1 cellular context compared by ENCODE assay signal in the genomic region with DNA sequence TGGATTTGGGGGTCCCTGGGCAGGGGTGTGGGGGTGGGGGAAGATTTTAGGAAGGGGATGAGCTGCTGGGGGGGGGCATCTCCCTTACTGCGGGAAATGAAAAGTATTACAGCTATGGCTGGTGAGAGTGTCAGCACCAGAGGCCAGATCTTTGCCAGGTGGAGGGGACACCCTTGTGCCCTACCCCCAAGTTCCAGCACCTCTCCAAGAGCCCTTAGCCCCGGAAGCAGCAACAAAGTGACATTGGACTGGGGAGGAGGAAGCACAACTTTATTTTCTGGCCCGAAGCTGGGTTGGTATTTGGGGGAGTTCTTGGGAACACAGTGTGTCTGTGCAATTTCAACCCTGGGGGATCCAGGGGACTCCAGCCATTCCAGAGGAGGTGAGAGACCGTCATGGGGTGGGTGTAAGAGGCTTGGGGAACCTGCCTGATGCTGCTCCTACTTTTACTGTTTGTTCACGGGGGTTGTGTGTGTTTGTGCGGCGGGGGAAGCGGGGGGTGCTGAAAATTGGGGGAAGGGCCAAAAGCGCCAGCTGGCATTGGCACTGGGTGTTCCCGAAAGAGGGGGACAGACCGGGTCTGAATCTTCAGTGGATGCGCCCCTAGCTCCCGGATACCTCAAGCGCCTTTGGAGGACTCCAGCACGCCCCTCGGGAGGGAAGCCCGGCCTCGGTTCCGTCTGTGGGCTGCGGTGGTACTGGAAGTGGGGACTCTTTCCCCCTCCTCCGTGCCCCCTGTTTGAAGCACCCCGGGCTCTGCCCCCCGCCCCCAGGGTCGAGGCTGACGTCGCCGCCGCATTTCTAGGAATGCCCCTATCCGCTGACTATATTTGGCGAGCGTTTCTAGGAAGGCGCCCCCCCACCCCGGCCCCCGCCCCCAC.
A peak's percentile ranks its signal among the peaks of the same experiment; 100 is the strongest.
TF ChIP-seq lines count a peak whose summit lies in the region.

No MANE protein-coding gene starts in this region.

TF ChIP-seq in HepG2, 621 proteins besides CTCF, POLR2A, EP300 and RAD21 (continued from another document):
- TF ChIP-seq PCBP1 (IDR thresholded peaks at IDR 0.05; ENCODE audit: borderline replicate concordance, low read depth, low read length) = peak; percentile 88; the same call in 1 of the 2 replicates
- TF ChIP-seq HNRNPLL (IDR thresholded peaks at IDR 0.05; ENCODE audit: low read depth, low read length, poor library complexity, severe bottlenecking) = no peak
- TF ChIP-seq ERF (CRISPR knock-in tag; IDR thresholded peaks at IDR 0.05) = peak; percentile 33
- TF ChIP-seq ZNF124 (CRISPR knock-in tag; IDR thresholded peaks at IDR 0.05) = no peak
- TF ChIP-seq, protein P1, sequence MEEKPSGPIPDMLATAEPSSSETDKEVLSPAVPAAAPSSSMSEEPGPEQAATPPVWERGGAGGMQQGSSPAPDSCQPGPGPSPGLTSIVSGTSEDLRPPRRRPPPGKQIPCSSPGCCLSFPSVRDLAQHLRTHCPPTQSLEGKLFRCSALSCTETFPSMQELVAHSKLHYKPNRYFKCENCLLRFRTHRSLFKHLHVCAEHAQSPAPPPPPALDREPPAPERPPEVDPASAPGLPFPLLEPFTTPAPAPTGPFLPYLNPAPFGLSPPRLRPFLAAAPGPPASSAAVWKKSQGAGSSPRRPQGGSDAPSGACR (CRISPR knock-in tag; IDR thresholded peaks at IDR 0.05) = no peak
- TF ChIP-seq POLR2G (IDR thresholded peaks at IDR 0.05; ENCODE audit: low read depth, low read length) = 0 out of 2 replicates have a peak, but pooled peaks have one; percentile 33
- TF ChIP-seq, protein P2, sequence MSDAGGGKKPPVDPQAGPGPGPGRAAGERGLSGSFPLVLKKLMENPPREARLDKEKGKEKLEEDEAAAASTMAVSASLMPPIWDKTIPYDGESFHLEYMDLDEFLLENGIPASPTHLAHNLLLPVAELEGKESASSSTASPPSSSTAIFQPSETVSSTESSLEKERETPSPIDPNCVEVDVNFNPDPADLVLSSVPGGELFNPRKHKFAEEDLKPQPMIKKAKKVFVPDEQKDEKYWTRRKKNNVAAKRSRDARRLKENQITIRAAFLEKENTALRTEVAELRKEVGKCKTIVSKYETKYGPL (CRISPR knock-in tag; IDR thresholded peaks at IDR 0.05) = no peak
- TF ChIP-seq ZNF563 (CRISPR knock-in tag; IDR thresholded peaks at IDR 0.05) = peak; percentile 75; the same call in 1 of the 2 replicates
- TF ChIP-seq LCORL (IDR thresholded peaks at IDR 0.05) = no peak
- TF ChIP-seq LCORL (CRISPR knock-in tag; IDR thresholded peaks at IDR 0.05) = 0 out of 2 replicates have a peak, but pooled peaks have one; percentile 10
- no peak for TF ChIP-seq ARHGAP35 (CRISPR knock-in tag; IDR thresholded peaks at IDR 0.05; ENCODE audit: borderline replicate concordance)
- TF ChIP-seq, protein P3, sequence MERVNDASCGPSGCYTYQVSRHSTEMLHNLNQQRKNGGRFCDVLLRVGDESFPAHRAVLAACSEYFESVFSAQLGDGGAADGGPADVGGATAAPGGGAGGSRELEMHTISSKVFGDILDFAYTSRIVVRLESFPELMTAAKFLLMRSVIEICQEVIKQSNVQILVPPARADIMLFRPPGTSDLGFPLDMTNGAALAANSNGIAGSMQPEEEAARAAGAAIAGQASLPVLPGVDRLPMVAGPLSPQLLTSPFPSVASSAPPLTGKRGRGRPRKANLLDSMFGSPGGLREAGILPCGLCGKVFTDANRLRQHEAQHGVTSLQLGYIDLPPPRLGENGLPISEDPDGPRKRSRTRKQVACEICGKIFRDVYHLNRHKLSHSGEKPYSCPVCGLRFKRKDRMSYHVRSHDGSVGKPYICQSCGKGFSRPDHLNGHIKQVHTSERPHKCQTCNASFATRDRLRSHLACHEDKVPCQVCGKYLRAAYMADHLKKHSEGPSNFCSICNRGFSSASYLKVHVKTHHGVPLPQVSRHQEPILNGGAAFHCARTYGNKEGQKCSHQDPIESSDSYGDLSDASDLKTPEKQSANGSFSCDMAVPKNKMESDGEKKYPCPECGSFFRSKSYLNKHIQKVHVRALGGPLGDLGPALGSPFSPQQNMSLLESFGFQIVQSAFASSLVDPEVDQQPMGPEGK (CRISPR knock-in tag; IDR thresholded peaks at IDR 0.05) = peak; percentile 76
